Comparison of ENCODE assay signal across 23 cellular contexts in the genomic region with DNA sequence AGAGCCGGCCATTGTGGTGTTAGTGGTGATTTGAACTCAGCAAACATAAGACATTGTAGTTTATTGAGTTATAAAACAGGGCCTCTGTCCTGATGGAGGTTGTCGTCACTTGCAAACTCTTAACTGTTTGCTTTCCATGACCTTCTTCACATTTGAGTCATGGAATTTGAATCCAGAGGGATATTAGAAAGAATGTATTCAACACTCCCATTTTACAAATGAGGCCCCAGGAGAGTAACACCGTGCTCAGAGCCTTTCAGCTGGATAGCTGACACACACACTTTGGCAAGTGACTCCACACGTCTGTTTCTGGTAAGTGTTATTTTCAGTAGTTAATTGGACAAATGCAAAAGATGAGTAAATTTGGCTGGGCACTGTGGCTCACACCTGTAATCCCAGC.
"Had no signal": no experiment of that assay in that cellular context is flagged by ENCODE, and none has a peak within 500 bp of the region (broad histone marks: within the 10 kb centered on the region; RNA-seq: fewer than 3 reads in every experiment).

No MANE protein-coding gene starts in this region.

- H3K9me3 ChIP-seq: MG63, Peyer's patch, SJCRH30 had no signal

- H2AFZ ChIP-seq: PC-9 had no signal

- H3K36me3 ChIP-seq: MG63 had no signal

- ATAC-seq: Right ventricle myocardium inferior, SK-N-SH treated with all-trans-retinoic acid at 6 μM for 48 hours had no signal

- H3K27me3 ChIP-seq: MG63, Peyer's patch, SJCRH30 had no signal

- H3K4me1 ChIP-seq: Peyer's patch had no signal

- DNase-seq: Karpas-422; KG1; MG63; NCI-H1092; NCI-H1105 treated with DMSO at 0.1 percent for 48 hours; NCI-H1417 treated with DMSO at 0.1 percent for 48 hours; NCI-H146; NCI-H1694 treated with DMSO at 0.1 percent for 48 hours; NCI-H1930; NCI-H2081; NCI-H2107; NCI-H2227 treated with DMSO at 0.1 percent for 48 hours; NCI-H524; NCI-H526 treated with DMSO at 0.1 percent for 48 hours; NCI-H748 treated with DMSO at 0.1 percent for 48 hours; NK-92 treated with Interleukin-12 subunit alpha and Interleukin-12 subunit beta, amount 100 ng/mL, for 24 hours; PC-9; Peyer's patch; SHP77 treated with DMSO at 0.1 percent for 48 hours; SJCRH30 had no signal

- H3K4me2 ChIP-seq: PC-9 had no signal

- H3K4me3 ChIP-seq: MG63, PC-9, Peyer's patch, SJCRH30 had no signal

- H3K27ac ChIP-seq: HL-60, PC-9, Peyer's patch, SJCRH30 had no signal
